In the genomic region with DNA sequence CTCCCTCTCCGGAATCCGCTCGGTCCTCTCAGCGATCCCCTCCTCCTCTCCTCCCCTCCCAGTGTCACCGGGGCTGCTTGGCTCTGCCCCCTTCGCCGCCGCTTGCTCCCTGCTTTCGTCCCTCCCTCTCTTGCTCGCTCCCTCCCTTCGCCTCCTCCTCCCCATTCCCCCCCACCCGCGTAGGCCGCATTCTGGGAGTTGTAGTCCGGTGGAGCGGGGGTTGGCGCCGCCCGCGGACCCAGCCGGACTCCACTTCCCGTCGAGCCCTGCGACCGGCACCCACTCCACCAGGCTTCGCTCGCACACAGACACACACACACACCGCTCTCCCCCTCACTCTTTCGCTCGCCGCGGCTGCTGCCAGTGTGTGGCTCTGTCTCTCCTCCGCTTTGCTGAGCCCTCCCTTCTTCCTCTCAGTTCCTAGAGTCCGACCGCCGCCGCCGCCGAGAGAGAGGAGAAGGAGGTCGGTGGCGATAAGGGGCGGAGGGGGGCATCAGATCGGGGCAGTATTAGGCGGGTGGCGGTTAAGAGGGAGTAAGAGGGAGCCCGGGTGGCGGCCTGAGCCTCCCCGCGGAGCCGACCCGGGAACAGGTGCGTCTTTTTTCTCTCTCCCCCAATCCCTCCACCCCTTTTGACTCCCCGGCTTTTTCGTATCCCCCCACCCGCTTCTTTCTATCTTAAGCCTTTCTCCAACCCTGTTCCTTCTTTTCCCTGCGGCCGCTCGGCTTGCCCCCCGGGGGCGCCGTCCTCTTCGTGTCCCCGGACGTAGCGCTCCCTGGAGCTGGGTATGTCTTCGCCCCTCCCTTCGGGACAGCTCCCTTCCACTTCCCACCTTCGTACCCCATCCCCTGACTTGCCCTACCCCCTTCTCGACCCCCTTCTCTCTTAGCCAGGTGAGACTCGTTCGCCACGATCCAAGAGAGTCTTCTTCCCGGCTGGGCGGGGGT, we compare ENCODE assay signal across 1 cellular context.
TF ChIP-seq lines count a peak whose summit lies in the region.

A gene with protein sequence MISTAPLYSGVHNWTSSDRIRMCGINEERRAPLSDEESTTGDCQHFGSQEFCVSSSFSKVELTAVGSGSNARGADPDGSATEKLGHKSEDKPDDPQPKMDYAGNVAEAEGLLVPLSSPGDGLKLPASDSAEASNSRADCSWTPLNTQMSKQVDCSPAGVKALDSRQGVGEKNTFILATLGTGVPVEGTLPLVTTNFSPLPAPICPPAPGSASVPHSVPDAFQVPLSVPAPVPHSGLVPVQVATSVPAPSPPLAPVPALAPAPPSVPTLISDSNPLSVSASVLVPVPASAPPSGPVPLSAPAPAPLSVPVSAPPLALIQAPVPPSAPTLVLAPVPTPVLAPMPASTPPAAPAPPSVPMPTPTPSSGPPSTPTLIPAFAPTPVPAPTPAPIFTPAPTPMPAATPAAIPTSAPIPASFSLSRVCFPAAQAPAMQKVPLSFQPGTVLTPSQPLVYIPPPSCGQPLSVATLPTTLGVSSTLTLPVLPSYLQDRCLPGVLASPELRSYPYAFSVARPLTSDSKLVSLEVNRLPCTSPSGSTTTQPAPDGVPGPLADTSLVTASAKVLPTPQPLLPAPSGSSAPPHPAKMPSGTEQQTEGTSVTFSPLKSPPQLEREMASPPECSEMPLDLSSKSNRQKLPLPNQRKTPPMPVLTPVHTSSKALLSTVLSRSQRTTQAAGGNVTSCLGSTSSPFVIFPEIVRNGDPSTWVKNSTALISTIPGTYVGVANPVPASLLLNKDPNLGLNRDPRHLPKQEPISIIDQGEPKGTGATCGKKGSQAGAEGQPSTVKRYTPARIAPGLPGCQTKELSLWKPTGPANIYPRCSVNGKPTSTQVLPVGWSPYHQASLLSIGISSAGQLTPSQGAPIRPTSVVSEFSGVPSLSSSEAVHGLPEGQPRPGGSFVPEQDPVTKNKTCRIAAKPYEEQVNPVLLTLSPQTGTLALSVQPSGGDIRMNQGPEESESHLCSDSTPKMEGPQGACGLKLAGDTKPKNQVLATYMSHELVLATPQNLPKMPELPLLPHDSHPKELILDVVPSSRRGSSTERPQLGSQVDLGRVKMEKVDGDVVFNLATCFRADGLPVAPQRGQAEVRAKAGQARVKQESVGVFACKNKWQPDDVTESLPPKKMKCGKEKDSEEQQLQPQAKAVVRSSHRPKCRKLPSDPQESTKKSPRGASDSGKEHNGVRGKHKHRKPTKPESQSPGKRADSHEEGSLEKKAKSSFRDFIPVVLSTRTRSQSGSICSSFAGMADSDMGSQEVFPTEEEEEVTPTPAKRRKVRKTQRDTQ (N-terminal part only) (plus strand): TSS at position 336 of the 947 bp plus-strand sequence. CDS start 22,597 bp downstream, outside the sequence.

TF ChIP-seq in SK-N-SH, 30 proteins besides CTCF, POLR2A, EP300 and RAD21 (continued from another document):
- TF ChIP-seq SMC3 (IDR thresholded peaks at IDR 0.05; ENCODE audit: low read depth, low read length) (no peak), RCOR1 (IDR thresholded peaks at IDR 0.05; ENCODE audit: low read length) (no peak), FOXM1 (IDR thresholded peaks at IDR 0.05; ENCODE audit: low read depth) (no peak), NFIC (IDR thresholded peaks at IDR 0.05; ENCODE audit: borderline replicate concordance) (no peak), SIN3A (IDR thresholded peaks at IDR 0.05; ENCODE audit: borderline replicate concordance, low read depth, low read length) (peak; percentile 27; the same call in 1 of the 2 replicates), YY1 (IDR thresholded peaks at IDR 0.05; ENCODE audit: low read depth) (no peak), POLR2AphosphoS5 (IDR thresholded peaks at IDR 0.05; ENCODE audit: low read depth, low read length) (peak; percentile 86), FOXJ3 (CRISPR knock-in tag; IDR thresholded peaks at IDR 0.05) (no peak), RFX5 (IDR thresholded peaks at IDR 0.05; ENCODE audit: low read length) (no peak), RXRA (IDR thresholded peaks at IDR 0.05; ENCODE audit: borderline replicate concordance, low read depth) (no peak), MEF2A (IDR thresholded peaks at IDR 0.05; ENCODE audit: borderline replicate concordance, low read depth) (no peak), GABPA (IDR thresholded peaks at IDR 0.05; ENCODE audit: low read depth) (peak; percentile 44; the same call in 1 of the 2 replicates), MXI1 (IDR thresholded peaks at IDR 0.05; ENCODE audit: low read depth, low read length) (peak; percentile 34; the same call in 1 of the 2 replicates), TCF12 (IDR thresholded peaks at IDR 0.05) (0 out of 2 replicates have a peak, but pooled peaks have one; percentile 7), NRF1 (IDR thresholded peaks at IDR 0.05; ENCODE audit: low read depth, low read length) (no peak), CHD2 (IDR thresholded peaks at IDR 0.05; ENCODE audit: low read length, partially characterized antibody) (peak; percentile 70), GATA2 (CRISPR knock-in tag; IDR thresholded peaks at IDR 0.05) (no peak), TAF1 (IDR thresholded peaks at IDR 0.05; ENCODE audit: borderline replicate concordance, low read depth, low read length) (peak; percentile 88), TEAD4 (IDR thresholded peaks at IDR 0.05; ENCODE audit: borderline replicate concordance, insufficient read depth) (no peak)
- TF ChIP-seq, protein P1, sequence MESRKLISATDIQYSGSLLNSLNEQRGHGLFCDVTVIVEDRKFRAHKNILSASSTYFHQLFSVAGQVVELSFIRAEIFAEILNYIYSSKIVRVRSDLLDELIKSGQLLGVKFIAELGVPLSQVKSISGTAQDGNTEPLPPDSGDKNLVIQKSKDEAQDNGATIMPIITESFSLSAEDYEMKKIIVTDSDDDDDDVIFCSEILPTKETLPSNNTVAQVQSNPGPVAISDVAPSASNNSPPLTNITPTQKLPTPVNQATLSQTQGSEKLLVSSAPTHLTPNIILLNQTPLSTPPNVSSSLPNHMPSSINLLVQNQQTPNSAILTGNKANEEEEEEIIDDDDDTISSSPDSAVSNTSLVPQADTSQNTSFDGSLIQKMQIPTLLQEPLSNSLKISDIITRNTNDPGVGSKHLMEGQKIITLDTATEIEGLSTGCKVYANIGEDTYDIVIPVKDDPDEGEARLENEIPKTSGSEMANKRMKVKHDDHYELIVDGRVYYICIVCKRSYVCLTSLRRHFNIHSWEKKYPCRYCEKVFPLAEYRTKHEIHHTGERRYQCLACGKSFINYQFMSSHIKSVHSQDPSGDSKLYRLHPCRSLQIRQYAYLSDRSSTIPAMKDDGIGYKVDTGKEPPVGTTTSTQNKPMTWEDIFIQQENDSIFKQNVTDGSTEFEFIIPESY (IDR thresholded peaks at IDR 0.05; ENCODE audit: borderline replicate concordance, low read depth): no peak
- TF ChIP-seq, protein P2, sequence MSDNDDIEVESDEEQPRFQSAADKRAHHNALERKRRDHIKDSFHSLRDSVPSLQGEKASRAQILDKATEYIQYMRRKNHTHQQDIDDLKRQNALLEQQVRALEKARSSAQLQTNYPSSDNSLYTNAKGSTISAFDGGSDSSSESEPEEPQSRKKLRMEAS (IDR thresholded peaks at IDR 0.05; ENCODE audit: low read depth): peak; percentile 64; the same call in 1 of the 2 replicates
- TF ChIP-seq, protein P3, sequence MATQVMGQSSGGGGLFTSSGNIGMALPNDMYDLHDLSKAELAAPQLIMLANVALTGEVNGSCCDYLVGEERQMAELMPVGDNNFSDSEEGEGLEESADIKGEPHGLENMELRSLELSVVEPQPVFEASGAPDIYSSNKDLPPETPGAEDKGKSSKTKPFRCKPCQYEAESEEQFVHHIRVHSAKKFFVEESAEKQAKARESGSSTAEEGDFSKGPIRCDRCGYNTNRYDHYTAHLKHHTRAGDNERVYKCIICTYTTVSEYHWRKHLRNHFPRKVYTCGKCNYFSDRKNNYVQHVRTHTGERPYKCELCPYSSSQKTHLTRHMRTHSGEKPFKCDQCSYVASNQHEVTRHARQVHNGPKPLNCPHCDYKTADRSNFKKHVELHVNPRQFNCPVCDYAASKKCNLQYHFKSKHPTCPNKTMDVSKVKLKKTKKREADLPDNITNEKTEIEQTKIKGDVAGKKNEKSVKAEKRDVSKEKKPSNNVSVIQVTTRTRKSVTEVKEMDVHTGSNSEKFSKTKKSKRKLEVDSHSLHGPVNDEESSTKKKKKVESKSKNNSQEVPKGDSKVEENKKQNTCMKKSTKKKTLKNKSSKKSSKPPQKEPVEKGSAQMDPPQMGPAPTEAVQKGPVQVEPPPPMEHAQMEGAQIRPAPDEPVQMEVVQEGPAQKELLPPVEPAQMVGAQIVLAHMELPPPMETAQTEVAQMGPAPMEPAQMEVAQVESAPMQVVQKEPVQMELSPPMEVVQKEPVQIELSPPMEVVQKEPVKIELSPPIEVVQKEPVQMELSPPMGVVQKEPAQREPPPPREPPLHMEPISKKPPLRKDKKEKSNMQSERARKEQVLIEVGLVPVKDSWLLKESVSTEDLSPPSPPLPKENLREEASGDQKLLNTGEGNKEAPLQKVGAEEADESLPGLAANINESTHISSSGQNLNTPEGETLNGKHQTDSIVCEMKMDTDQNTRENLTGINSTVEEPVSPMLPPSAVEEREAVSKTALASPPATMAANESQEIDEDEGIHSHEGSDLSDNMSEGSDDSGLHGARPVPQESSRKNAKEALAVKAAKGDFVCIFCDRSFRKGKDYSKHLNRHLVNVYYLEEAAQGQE (IDR thresholded peaks at IDR 0.05; ENCODE audit: low read depth, low read length): peak; percentile 48; the same call in 1 of the 2 replicates
- TF ChIP-seq, protein P4, sequence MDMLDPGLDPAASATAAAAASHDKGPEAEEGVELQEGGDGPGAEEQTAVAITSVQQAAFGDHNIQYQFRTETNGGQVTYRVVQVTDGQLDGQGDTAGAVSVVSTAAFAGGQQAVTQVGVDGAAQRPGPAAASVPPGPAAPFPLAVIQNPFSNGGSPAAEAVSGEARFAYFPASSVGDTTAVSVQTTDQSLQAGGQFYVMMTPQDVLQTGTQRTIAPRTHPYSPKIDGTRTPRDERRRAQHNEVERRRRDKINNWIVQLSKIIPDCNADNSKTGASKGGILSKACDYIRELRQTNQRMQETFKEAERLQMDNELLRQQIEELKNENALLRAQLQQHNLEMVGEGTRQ (IDR thresholded peaks at IDR 0.05; ENCODE audit: borderline replicate concordance, low read depth, low read length): no peak
